Comparison of ENCODE assay signal across 17 cellular contexts in the genomic region with DNA sequence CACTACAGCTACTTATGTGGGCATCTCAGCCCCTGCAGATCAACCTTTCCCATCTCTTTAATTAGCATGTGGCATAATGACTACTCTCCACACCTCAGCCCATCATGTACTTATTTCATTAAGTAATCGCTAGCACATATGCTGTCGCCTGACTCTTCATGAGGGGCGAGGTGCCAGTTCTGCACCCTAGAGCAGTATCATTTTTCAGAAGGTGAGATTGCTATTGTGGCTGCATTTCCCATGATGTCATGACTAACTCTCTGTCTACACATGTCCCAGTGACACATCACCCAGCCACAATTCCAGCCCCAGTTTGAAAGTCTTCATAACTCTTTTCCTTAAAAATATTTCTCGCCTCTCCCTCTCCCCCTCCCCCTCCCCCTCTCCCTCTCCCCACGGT. TPM values are rescaled to one million over a fixed set of nuclear protein-coding genes. Genes with fewer than 3 reads are reported as not detected.
DNase-seq lines count a peak whose midpoint lies in the region; ATAC-seq and TF ChIP-seq lines count a peak whose summit lies in the region.
"Had no signal": no experiment of that assay in that cellular context is flagged by ENCODE, and none has a peak within 500 bp of the region (broad histone marks: within the 10 kb centered on the region; RNA-seq: fewer than 3 reads in every experiment).

No MANE protein-coding gene starts in this region.

- no peaks in the 10 kb centered on the region for H3K9me3 Mint-ChIP-seq in activated T-helper 17 cell treated with anti-CD3 and anti-CD28 coated beads, Interleukin-2, amount 50 U/mL, for 72 hours
- H3K9me3 Mint-ChIP-seq in activated CD4-positive, alpha-beta memory T cell treated with anti-CD3 and anti-CD28 coated beads, Interleukin-2, amount 10 ng/mL, durations not matched to agents 7 days and 5 days: no peaks in the 10 kb centered on the region
- H3K9me3 Mint-ChIP-seq: activated T-cell treated with anti-CD3 and anti-CD28 coated beads, Interleukin-2, amount 50 U/mL, for 24 hours; stimulated activated effector memory CD8-positive, alpha-beta T cell treated with anti-CD3 and anti-CD28 coated beads, Interleukin-12 subunit alpha, Interleukin-12 subunit beta, amount 100 ng/mL, for 72 hours had no signal

- no peak overlapping the region for H3K27ac ChIP-seq in HEK293 (ENCODE audit: extremely low read depth, low read depth, low read length)
- H3K27ac ChIP-seq: C4-2B, ovary, transverse colon had no signal

- peak; percentile 59 for DNase-seq in EH (ENCODE audit: low read depth)
- DNase-seq in glomerular visceral epithelial cell (ENCODE audit: extremely low spot score): peak; percentile 87
- DNase-seq in activated CD4-positive, alpha-beta memory T cell treated with anti-CD3 and anti-CD28 coated beads, Interleukin-2, amount 10 ng/mL, durations not matched to agents 7 days and 5 days: no peak
- DNase-seq: activated CD4-positive, alpha-beta T cell treated with anti-CD3 and anti-CD28 coated beads, Interleukin-2, amount 50 U/mL, for 48 hours; activated T-cell treated with anti-CD3 and anti-CD28 coated beads, Interleukin-2, amount 50 U/mL, for 24 hours; caudate nucleus; effector CD4-positive, alpha-beta T cell; ovary; transverse colon had no signal

- H3K36me3 Mint-ChIP-seq in activated T-helper 17 cell treated with anti-CD3 and anti-CD28 coated beads, Interleukin-2, amount 50 U/mL, for 72 hours (ENCODE audit: low read depth): no peaks in the 10 kb centered on the region
- H3K36me3 Mint-ChIP-seq in activated CD4-positive, alpha-beta memory T cell treated with anti-CD3 and anti-CD28 coated beads, Interleukin-2, amount 10 ng/mL, durations not matched to agents 7 days and 5 days (ENCODE audit: low read depth): no peaks in the 10 kb centered on the region
- H3K36me3 Mint-ChIP-seq: activated naive CD8-positive, alpha-beta T cell; stimulated activated effector memory CD8-positive, alpha-beta T cell treated with anti-CD3 and anti-CD28 coated beads, Interleukin-12 subunit alpha, Interleukin-12 subunit beta, amount 100 ng/mL, for 72 hours had no signal

- H3K36me3 ChIP-seq in HEK293 (ENCODE audit: control insufficient read depth in 2 of 2, insufficient read depth in 1 of 2, low read length in 2 of 2): no peaks in the 10 kb centered on the region
- H3K36me3 ChIP-seq: ovary, transverse colon had no signal

- no peak overlapping the region for H3K4me3 Mint-ChIP-seq in activated T-helper 17 cell treated with anti-CD3 and anti-CD28 coated beads, Interleukin-2, amount 50 U/mL, for 72 hours
- no peak overlapping the region for H3K4me3 Mint-ChIP-seq in activated CD4-positive, alpha-beta memory T cell treated with anti-CD3 and anti-CD28 coated beads, Interleukin-2, amount 10 ng/mL, durations not matched to agents 7 days and 5 days
- H3K4me3 Mint-ChIP-seq: activated naive CD8-positive, alpha-beta T cell; activated T-cell treated with anti-CD3 and anti-CD28 coated beads, Interleukin-2, amount 50 U/mL, for 24 hours; stimulated activated effector memory CD8-positive, alpha-beta T cell treated with anti-CD3 and anti-CD28 coated beads, Interleukin-12 subunit alpha, Interleukin-12 subunit beta, amount 100 ng/mL, for 72 hours had no signal

- no peak overlapping the region for H3K27ac Mint-ChIP-seq in activated T-helper 17 cell treated with anti-CD3 and anti-CD28 coated beads, Interleukin-2, amount 50 U/mL, for 72 hours
- no peak overlapping the region for H3K27ac Mint-ChIP-seq in activated CD4-positive, alpha-beta memory T cell treated with anti-CD3 and anti-CD28 coated beads, Interleukin-2, amount 10 ng/mL, durations not matched to agents 7 days and 5 days
- H3K27ac Mint-ChIP-seq: activated naive CD8-positive, alpha-beta T cell; activated T-cell treated with anti-CD3 and anti-CD28 coated beads, Interleukin-2, amount 50 U/mL, for 24 hours; stimulated activated effector memory CD8-positive, alpha-beta T cell treated with anti-CD3 and anti-CD28 coated beads, Interleukin-12 subunit alpha, Interleukin-12 subunit beta, amount 100 ng/mL, for 72 hours had no signal

- H3K27me3 Mint-ChIP-seq in activated T-helper 17 cell treated with anti-CD3 and anti-CD28 coated beads, Interleukin-2, amount 50 U/mL, for 72 hours: no peaks in the 10 kb centered on the region
- peaks cover 9% of the 10 kb centered on the region for H3K27me3 Mint-ChIP-seq in activated CD4-positive, alpha-beta memory T cell treated with anti-CD3 and anti-CD28 coated beads, Interleukin-2, amount 10 ng/mL, durations not matched to agents 7 days and 5 days

- H3K4me1 Mint-ChIP-seq in activated T-helper 17 cell treated with anti-CD3 and anti-CD28 coated beads, Interleukin-2, amount 50 U/mL, for 72 hours: no peaks in the 10 kb centered on the region
- H3K4me1 Mint-ChIP-seq in activated CD4-positive, alpha-beta memory T cell treated with anti-CD3 and anti-CD28 coated beads, Interleukin-2, amount 10 ng/mL, durations not matched to agents 7 days and 5 days: peaks cover 6% of the 10 kb centered on the region
- H3K4me1 Mint-ChIP-seq: stimulated activated effector memory CD8-positive, alpha-beta T cell treated with anti-CD3 and anti-CD28 coated beads, Interleukin-12 subunit alpha, Interleukin-12 subunit beta, amount 100 ng/mL, for 72 hours had no signal

- CTCF ChIA-PET in HEK293 (lab: Yijun Ruan, JAX): interaction anchor here (0.6 kb wide), 1 partner anchor 175 kb away, joined by 3 read pairs; no protein-coding TSS in a partner anchor
- CTCF ChIA-PET in activated CD4-positive, alpha-beta memory T cell treated with anti-CD3 and anti-CD28 coated beads, Interleukin-2, amount 10 ng/mL, durations not matched to agents 7 days and 5 days (lab: Charles Lee): no interaction called here

- H3K9me3 ChIP-seq in HEK293 (ENCODE audit: control insufficient read depth, insufficient read depth, low read depth, low read length): no peaks in the 10 kb centered on the region
- H3K9me3 ChIP-seq: ovary, transverse colon had no signal

- peak; percentile 11 for ATAC-seq in activated T-helper 17 cell treated with anti-CD3 and anti-CD28 coated beads, Interleukin-2, amount 50 U/mL, for 72 hours (replicated peaks)
- ATAC-seq in HG02571 (IDR thresholded peaks at IDR 0.05; ENCODE audit: unreplicated experiment) (no peak), GM21390 (IDR thresholded peaks at IDR 0.05; ENCODE audit: unreplicated experiment) (no peak)
- ATAC-seq: stimulated activated effector memory CD8-positive, alpha-beta T cell treated with anti-CD3 and anti-CD28 coated beads, Interleukin-12 subunit alpha, Interleukin-12 subunit beta, amount 100 ng/mL, for 72 hours had no signal

- peaks cover 4% of the 10 kb centered on the region for H3K4me1 ChIP-seq in HEK293 (ENCODE audit: control insufficient read depth, insufficient read depth, low read length)
- H3K4me1 ChIP-seq: transverse colon had no signal

- no peak overlapping the region for H3K4me3 ChIP-seq in HEK293 (ENCODE audit: low read depth, low read length)
- H3K4me3 ChIP-seq: ovary, transverse colon had no signal

- POLR2A ChIA-PET in HEK293 (lab: Yijun Ruan, JAX): no interaction called here
- POLR2A ChIA-PET in activated CD4-positive, alpha-beta memory T cell treated with anti-CD3 and anti-CD28 coated beads, Interleukin-2, amount 10 ng/mL, durations not matched to agents 7 days and 5 days (lab: Charles Lee): no interaction called here

- no peak for TF ChIP-seq CTCF in HEK293 (tag by site-specific recombination; IDR thresholded peaks at IDR 0.05)

TF ChIP-seq in HEK293, 187 proteins besides CTCF, POLR2A, EP300 and RAD21 (continues in another document):
- TF ChIP-seq ZNF214 (tag by site-specific recombination; IDR thresholded peaks at IDR 0.05; ENCODE audit: borderline replicate concordance) (no peak), GFI1B (tag by site-specific recombination; IDR thresholded peaks at IDR 0.05) (no peak), ZNF558 (tag by site-specific recombination; IDR thresholded peaks at IDR 0.05) (no peak), ZNF341 (tag by site-specific recombination; IDR thresholded peaks at IDR 0.05; ENCODE audit: low read depth) (no peak), ZNF664 (tag by site-specific recombination; IDR thresholded peaks at IDR 0.05) (no peak), ZNF23 (tag by site-specific recombination; IDR thresholded peaks at IDR 0.05; ENCODE audit: borderline replicate concordance) (no peak), ZNF530 (tag by site-specific recombination; IDR thresholded peaks at IDR 0.05; ENCODE audit: low read depth) (no peak), ZNF398 (tag by site-specific recombination; IDR thresholded peaks at IDR 0.05) (no peak), ZNF560 (tag by site-specific recombination; IDR thresholded peaks at IDR 0.05; ENCODE audit: borderline replicate concordance) (no peak), ZFHX2 (tag by site-specific recombination; conservative IDR thresholded peaks at IDR 0.05) (peak; percentile 46; the same call in 1 of the 2 replicates), PRDM1 (tag by site-specific recombination; IDR thresholded peaks at IDR 0.05) (no peak), ZNF16 (tag by site-specific recombination; IDR thresholded peaks at IDR 0.05; ENCODE audit: low read depth) (no peak)

RNA-seq across cellular contexts. Expression of gene F2RL1, which starts 7.6 kb away (rescaled TPM):
- 1 to 10 TPM in 1 of 2 donors, under 1 TPM in 1; 0.85 to 1.9 TPM for total RNA-seq in activated T-helper 17 cell treated with anti-CD3 and anti-CD28 coated beads, Interleukin-2, amount 50 U/mL, for 72 hours
- under 1 TPM; 0.78 to 0.81 TPM for total RNA-seq in activated CD4-positive, alpha-beta memory T cell treated with anti-CD3 and anti-CD28 coated beads, Interleukin-2, amount 10 ng/mL, durations not matched to agents 7 days and 5 days

RNA-seq across cellular contexts. Expression of gene S100Z, which starts 38.6 kb away (rescaled TPM):
- total RNA-seq in activated T-helper 17 cell treated with anti-CD3 and anti-CD28 coated beads, Interleukin-2, amount 50 U/mL, for 72 hours: 1 to 10 TPM; 5.2 to 7.5 TPM
- 1 to 10 TPM; 2.5 to 2.6 TPM for total RNA-seq in activated CD4-positive, alpha-beta memory T cell treated with anti-CD3 and anti-CD28 coated beads, Interleukin-2, amount 10 ng/mL, durations not matched to agents 7 days and 5 days
- total RNA-seq: skeletal muscle tissue had no signal
